ENCODE assay signal across 8 cellular contexts in the genomic region with DNA sequence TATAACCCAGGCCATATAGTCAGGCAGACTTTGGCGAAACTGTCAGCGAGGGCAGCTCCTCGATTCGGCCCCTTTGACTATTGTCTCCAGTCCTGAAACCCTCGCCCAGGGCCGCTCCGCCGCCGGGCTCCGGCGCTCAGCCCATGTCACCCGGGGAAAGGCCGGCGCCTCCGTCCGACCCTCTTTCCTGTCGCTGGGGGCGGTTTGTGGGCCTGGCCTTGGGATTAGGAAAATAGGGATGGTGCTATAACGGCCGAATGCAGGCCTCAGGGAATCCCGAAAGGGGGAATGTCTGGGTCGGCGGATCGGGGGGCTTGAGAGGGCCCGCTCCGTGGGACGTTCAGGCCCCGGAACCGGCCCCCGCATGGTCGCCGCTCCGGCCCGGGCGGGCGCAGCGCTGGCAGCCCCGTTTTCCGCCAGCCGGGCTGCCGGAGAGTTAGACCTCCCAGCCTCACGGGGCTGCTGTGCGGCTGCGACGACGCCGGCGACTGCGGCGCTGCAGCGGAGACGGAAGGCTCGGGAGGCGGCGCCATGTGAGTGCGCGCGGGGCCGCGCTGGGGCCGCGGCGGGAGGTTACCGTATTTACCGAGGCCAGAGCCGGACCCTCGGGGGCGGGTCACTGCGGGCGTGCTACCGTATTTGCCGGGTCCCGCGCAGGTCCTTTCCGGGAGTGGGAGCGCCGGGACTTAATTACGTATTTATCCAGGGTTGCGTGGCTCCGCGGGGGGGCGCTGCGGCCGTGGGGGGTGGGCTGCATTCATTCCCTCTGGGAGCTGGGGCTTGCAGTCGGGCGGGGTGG. TPM values are rescaled to one million over a fixed set of nuclear protein-coding genes. Genes with fewer than 3 reads are reported as not detected.
DNase-seq lines count a peak whose midpoint lies in the region; ATAC-seq and TF ChIP-seq lines count a peak whose summit lies in the region.

No MANE protein-coding gene starts in this region.

- peak overlapping the region; percentile 63 for H3K27ac ChIP-seq in foreskin keratinocyte
- H3K27ac ChIP-seq in stomach = peak overlapping the region; percentile 93 to 99 (median 95)

- H3K27ac Mint-ChIP-seq in IgD-negative memory B cell = peak overlapping the region; percentile 86 to 100 (median 99)

- peak overlapping the region; percentile 66 for H2AFZ ChIP-seq in neuron (ENCODE audit: low read depth, low read length)

- H3K36me3 ChIP-seq in neuron (ENCODE audit: insufficient read depth, low read length) = no peaks in the 10 kb centered on the region
- peaks cover 1 to 24% (median 15%) of the 10 kb centered on the region in 4 donors for H3K36me3 ChIP-seq in stomach

- H3K4me1 ChIP-seq in foreskin keratinocyte (peaks cover 3% of the 10 kb centered on the region), neuron (ENCODE audit: insufficient read depth, low read length) (peaks cover 54% of the 10 kb centered on the region), stomach (peaks cover 42 to 66% (median 50%) of the 10 kb centered on the region in 4 donors)

- peak in 1 of 4 donors; percentile 49 for TF ChIP-seq POLR2A in stomach (IDR thresholded peaks at IDR 0.05)

- peaks cover 13% of the 10 kb centered on the region for H3K36me3 Mint-ChIP-seq in IgD-negative memory B cell

- no peaks in the 10 kb centered on the region for H3K27me3 ChIP-seq in foreskin keratinocyte
- H3K27me3 ChIP-seq in neuron (ENCODE audit: insufficient read depth, low read length) = no peaks in the 10 kb centered on the region
- H3K27me3 ChIP-seq in stomach = no peaks in the 10 kb centered on the region

- H3K4me3 ChIP-seq in neuron (ENCODE audit: low read length) = peak overlapping the region; percentile 60
- H3K4me3 ChIP-seq in stomach = peak overlapping the region; percentile 69 to 78 (median 72)

- TF ChIP-seq EP300 in stomach (IDR thresholded peaks at IDR 0.05) = no peak

- peak; percentile 42 for ATAC-seq in GM21528 (IDR thresholded peaks at IDR 0.05; ENCODE audit: low FRiP score, unreplicated experiment)
- ATAC-seq in foreskin keratinocyte = peak; percentile 85

- no peaks in the 10 kb centered on the region for H3K9me3 ChIP-seq in neuron (ENCODE audit: low read length)
- no peaks in the 10 kb centered on the region for H3K9me3 ChIP-seq in stomach

- WGBS in stomach, 5 donors = 0 to 1% (median 1%) methylated on average over 41 to 86 of the region's 86 CpGs

- H3K9me3 Mint-ChIP-seq in IgD-negative memory B cell = peaks cover 0 to 2% (median 0%) of the 10 kb centered on the region in 3 donors

- DNase-seq in DMS79 treated with DMSO at 0.1 percent for 48 hours (lab: John Stamatoyannopoulos, UW) (peak; percentile 24), RPMI8226 (peak; percentile 97), foreskin keratinocyte (peak; percentile 44 to 62), stomach (peak; percentile 91)
- peak; percentile 60 for DNase-seq in activated gamma-delta T cell treated with anti-CD3 and anti-CD28 coated beads, Interleukin-2, amount 50 U/mL, for 16 hours (ENCODE audit: low read depth)

- intact Hi-C loops in stomach (cut with DNase I; ENCODE audit: low total_unique reads) = no loop called here

- peaks cover 19 to 34% (median 31%) of the 10 kb centered on the region in 3 donors for H3K4me1 Mint-ChIP-seq in IgD-negative memory B cell

- TF ChIP-seq CTCF in foreskin keratinocyte (conservative IDR thresholded peaks at IDR 0.05) = peak; percentile 62
- peak in 1 of 7 experiments; percentile 16 for TF ChIP-seq CTCF in stomach (IDR thresholded peaks at IDR 0.05)

- H3K27me3 Mint-ChIP-seq in IgD-negative memory B cell = peaks cover 3% of the 10 kb centered on the region

- peak overlapping the region; percentile 75 to 96 (median 94) for H3K4me3 Mint-ChIP-seq in IgD-negative memory B cell

RNA-seq across cellular contexts. Expression of gene ZNF775, which starts 25.9 kb away (rescaled TPM):
- polyA plus RNA-seq in IgD-negative memory B cell (5.1 TPM), foreskin keratinocyte (3.9 and 5.3 TPM in 2 replicates), stomach (1 to 10 TPM; 1.8 to 2.6 (median 2.4) TPM)
- total RNA-seq in foreskin keratinocyte (4.7 and 5.4 TPM in 2 replicates), stomach (10 to 100 TPM in 2 of 5 donors, 1 to 10 TPM in 1, not detected in 2; 2.0 to 17.0 (median 14.8) TPM)

RNA-seq across cellular contexts. Expression of gene REPIN1, which starts 36.4 kb away (rescaled TPM):
- polyA plus RNA-seq in IgD-negative memory B cell (118 TPM), foreskin keratinocyte (12.8 and 15.9 TPM in 2 replicates), stomach (10 to 100 TPM; 35.9 to 41.5 (median 36.4) TPM)
- total RNA-seq in foreskin keratinocyte (19.4 and 19.6 TPM in 2 replicates), stomach (100 to 1,000 TPM in 3 of 5 donors, 10 to 100 TPM in 2; 44.2 to 298 (median 104) TPM)

RNA-seq across cellular contexts. Expression of gene GIMAP8, which starts 45.4 kb away (rescaled TPM):
- polyA plus RNA-seq in IgD-negative memory B cell (1.4 TPM), foreskin keratinocyte (0.01 and 0.02 TPM in 2 replicates), stomach (1 to 10 TPM; 2.8 to 3.2 (median 2.9) TPM)
- total RNA-seq in foreskin keratinocyte (0.07 TPM in 1 of 2 replicates, not detected in the other), stomach (1 to 10 TPM in 2 of 5 donors, under 1 TPM in 3; under 0.01 to 8.3 (median 0.29) TPM)

Comparison
In these comparisons a context has a peak if more than half of its experiments do, and no peak if none do; other contexts are left out.
1. Peak in every context shown above with its lines: DNase-seq, ATAC-seq, H3K4me3 ChIP-seq and H3K27ac ChIP-seq.
2. DNase-seq: peak in every context shown above with its lines; median percentile 97 in RPMI8226; 91 in stomach; 60 in activated gamma-delta T cell treated with anti-CD3 and anti-CD28 coated beads, Interleukin-2, amount 50 U/mL, for 16 hours; 53 in foreskin keratinocyte; 24 in DMS79 treated with DMSO at 0.1 percent for 48 hours.